ENCODE assay signal across 33 cellular contexts in genomic region chr14:89516173-89516572, GRCh38.
"Had no signal": no experiment of that assay in that cellular context is flagged by ENCODE, and none has a peak within 500 bp of the region (broad histone marks: within the 10 kb centered on the region; RNA-seq: fewer than 3 reads in every experiment).

No MANE protein-coding gene starts in this region.

- H3K27me3 Mint-ChIP-seq: activated B cell treated with CpG ODN at 0.5 μM for 24 hours; activated CD4-positive, alpha-beta memory T cell treated with anti-CD3 and anti-CD28 coated beads for 36 hours; activated CD4-positive, alpha-beta T cell treated with anti-CD3 and anti-CD28 coated beads, Interleukin-2, amount 10 ng/mL, durations not matched to agents 24 days and 14 days; activated naive CD8-positive, alpha-beta T cell treated with anti-CD3 and anti-CD28 coated beads, Interleukin-2, amount 10 ng/mL, durations not matched to agents 7 days and 5 days; activated naive CD8-positive, alpha-beta T cell treated with anti-CD3 and anti-CD28 coated beads, Interleukin-2, amount 50 U/mL, for 24 hours; activated T-helper 17 cell treated with anti-CD3 and anti-CD28 coated beads, Interleukin-2, amount 50 U/mL, for 72 hours; central memory CD8-positive, alpha-beta T cell had no signal

- H3K4me1 ChIP-seq: ascending aorta had no signal

- H3K4me3 Mint-ChIP-seq: activated B cell treated with CpG ODN at 0.5 μM for 24 hours; activated CD4-positive, alpha-beta memory T cell treated with anti-CD3 and anti-CD28 coated beads for 36 hours; activated CD4-positive, alpha-beta T cell treated with anti-CD3 and anti-CD28 coated beads, Interleukin-2, amount 10 ng/mL, durations not matched to agents 24 days and 14 days; activated naive CD4-positive, alpha-beta T cell treated with anti-CD3 and anti-CD28 coated beads for 36 hours; activated naive CD8-positive, alpha-beta T cell treated with anti-CD3 and anti-CD28 coated beads, Interleukin-2, amount 10 ng/mL, durations not matched to agents 7 days and 5 days; activated naive CD8-positive, alpha-beta T cell treated with anti-CD3 and anti-CD28 coated beads, Interleukin-2, amount 50 U/mL, for 24 hours; activated T-helper 1 cell treated with anti-CD3 and anti-CD28 coated beads, Interleukin-12 subunit alpha, Interleukin-12 subunit beta, Interleukin-2, Interleukin-4 antibody, amounts not matched to agents 30 ng/mL and 10 ng/mL and 1 ng/mL, durations not matched to agents 14 hours and 24 hours and 36 hours; activated T-helper 17 cell treated with anti-CD3 and anti-CD28 coated beads, Interleukin-2, amount 50 U/mL, for 72 hours; brain; central memory CD8-positive, alpha-beta T cell; T-helper 1 cell treated with Interleukin-12 subunit alpha and Interleukin-12 subunit beta and Interleukin-4 antibody, amounts not matched to agents 30 μg/mL and 1 μg/mL, for 36 hours; T-helper 2 cell treated with Interferon-gamma antibody and Interleukin-4, amounts not matched to agents 5 μg/mL and 100 μg/mL, for 36 hours had no signal

- H3K4me3 ChIP-seq: ascending aorta, cardiac muscle cell had no signal

- H3K9me3 Mint-ChIP-seq: activated B cell treated with CpG ODN at 0.5 μM for 24 hours; activated T-helper 17 cell treated with anti-CD3 and anti-CD28 coated beads, Interleukin-2, amount 50 U/mL, for 72 hours; central memory CD8-positive, alpha-beta T cell had no signal

- H3K27ac Mint-ChIP-seq: activated B cell treated with CpG ODN at 0.5 μM for 24 hours; activated CD4-positive, alpha-beta memory T cell treated with anti-CD3 and anti-CD28 coated beads for 36 hours; activated CD4-positive, alpha-beta T cell treated with anti-CD3 and anti-CD28 coated beads, Interleukin-2, amount 10 ng/mL, durations not matched to agents 24 days and 14 days; activated naive CD4-positive, alpha-beta T cell treated with anti-CD3 and anti-CD28 coated beads for 36 hours; activated naive CD8-positive, alpha-beta T cell treated with anti-CD3 and anti-CD28 coated beads, Interleukin-2, amount 10 ng/mL, durations not matched to agents 7 days and 5 days; activated naive CD8-positive, alpha-beta T cell treated with anti-CD3 and anti-CD28 coated beads, Interleukin-2, amount 50 U/mL, for 24 hours; activated T-helper 1 cell treated with anti-CD3 and anti-CD28 coated beads, Interleukin-12 subunit alpha, Interleukin-12 subunit beta, Interleukin-2, Interleukin-4 antibody, amounts not matched to agents 30 ng/mL and 10 ng/mL and 1 ng/mL, durations not matched to agents 14 hours and 24 hours and 36 hours; activated T-helper 17 cell treated with anti-CD3 and anti-CD28 coated beads, Interleukin-2, amount 50 U/mL, for 72 hours; brain; T-helper 1 cell treated with Interleukin-12 subunit alpha and Interleukin-12 subunit beta and Interleukin-4 antibody, amounts not matched to agents 30 μg/mL and 1 μg/mL, for 36 hours had no signal

- DNase-seq: activated B cell treated with CpG ODN at 0.5 μM for 24 hours; activated CD4-positive, alpha-beta memory T cell treated with anti-CD3 and anti-CD28 coated beads for 36 hours; activated CD4-positive, alpha-beta T cell treated with anti-CD3 and anti-CD28 coated beads for 4 hours; activated CD4-positive, alpha-beta T cell treated with anti-CD3 and anti-CD28 coated beads, Interleukin-2, amount 10 ng/mL, durations not matched to agents 24 days and 14 days; activated CD4-positive, alpha-beta T cell treated with anti-CD3 and anti-CD28 coated beads, Interleukin-2, amount 50 U/mL, for 1 hour; activated CD4-positive, alpha-beta T cell treated with anti-CD3 and anti-CD28 coated beads, Interleukin-2, amount 50 U/mL, for 4 hours; activated CD4-positive, CD25-positive, alpha-beta regulatory T cell treated with anti-CD3 and anti-CD28 coated beads, Interleukin-2, amount 50 U/mL, for 72 hours; activated CD8-positive, alpha-beta memory T cell treated with anti-CD3 and anti-CD28 coated beads, Interleukin-2, amount 50 U/mL, for 4 hours; activated effector memory CD4-positive, alpha-beta T cell treated with anti-CD3 and anti-CD28 coated beads, Interleukin-2, amount 50 U/mL, for 16 hours; activated gamma-delta T cell treated with Interleukin-2 at 50 U/mL for 16 hours; activated naive CD4-positive, alpha-beta T cell; activated naive CD4-positive, alpha-beta T cell treated with anti-CD3 and anti-CD28 coated beads for 36 hours; activated naive CD4-positive, alpha-beta T cell treated with anti-CD3 and anti-CD28 coated beads, Interleukin-2, amount 50 U/mL, for 16 hours; activated naive CD8-positive, alpha-beta T cell treated with anti-CD3 and anti-CD28 coated beads, Interleukin-2, amount 10 ng/mL, durations not matched to agents 7 days and 5 days; activated naive CD8-positive, alpha-beta T cell treated with anti-CD3 and anti-CD28 coated beads, Interleukin-2, amount 50 U/mL, for 24 hours; activated T-cell treated with anti-CD3 and anti-CD28 coated beads for 4 hours; activated T-cell treated with anti-CD3 and anti-CD28 coated beads, Interleukin-2, amount 50 U/mL, for 1 hour; amygdala; anterior cingulate cortex; caudate nucleus; cerebellar nuclear complex; T-helper 1 cell; T-helper 2 cell; T-helper 9 cell had no signal

- ATAC-seq: activated naive CD8-positive, alpha-beta T cell treated with anti-CD3 and anti-CD28 coated beads, Interleukin-2, amount 50 U/mL, for 24 hours; activated T-helper 17 cell treated with anti-CD3 and anti-CD28 coated beads, Interleukin-2, amount 50 U/mL, for 72 hours had no signal

- H3K36me3 ChIP-seq: ascending aorta, cardiac muscle cell had no signal

- H3K27me3 ChIP-seq: ascending aorta, cardiac muscle cell had no signal

- H3K9me3 ChIP-seq: ascending aorta had no signal

- H3K4me1 Mint-ChIP-seq: brain had no signal

- H3K27ac ChIP-seq: ascending aorta, cardiac muscle cell, VCaP had no signal
